In genomic region chr2:105521176-105521575, GRCh38 we compare ENCODE assay signal across 8 cellular contexts.
A peak's percentile ranks its signal among the peaks of the same experiment; 100 is the strongest.
DNase-seq lines count a peak whose midpoint lies in the region; ATAC-seq and TF ChIP-seq lines count a peak whose summit lies in the region.

No MANE protein-coding gene starts in this region.

- H3K27ac ChIP-seq in adrenal gland: no peak overlapping the region

- H3K4me1 ChIP-seq in adrenal gland (replicated peaks in 1 of 2): peaks cover 0 to 9% of the 10 kb centered on the region in 2 donors

- ATAC-seq in activated T-cell treated with anti-CD3 and anti-CD28 coated beads, Interleukin-2, amount 50 U/mL, for 4 hours: no peak

- no peak overlapping the region for H3K27ac Mint-ChIP-seq in activated T-cell treated with anti-CD3 and anti-CD28 coated beads, Interleukin-2, amount 50 U/mL, for 24 hours

- H3K4me3 Mint-ChIP-seq in activated T-cell treated with anti-CD3 and anti-CD28 coated beads, Interleukin-2, amount 50 U/mL, for 24 hours: no peak overlapping the region
- no peak overlapping the region for H3K4me3 Mint-ChIP-seq in activated T-cell treated with anti-CD3 and anti-CD28 coated beads, Interleukin-2, amount 50 U/mL, for 4 hours

- no peaks in the 10 kb centered on the region for H3K4me1 Mint-ChIP-seq in activated T-cell treated with anti-CD3 and anti-CD28 coated beads, Interleukin-2, amount 50 U/mL, for 24 hours (ENCODE audit: low read depth)
- no peaks in the 10 kb centered on the region for H3K4me1 Mint-ChIP-seq in activated T-cell treated with anti-CD3 and anti-CD28 coated beads, Interleukin-2, amount 50 U/mL, for 4 hours (ENCODE audit: low read depth)

- H3K36me3 ChIP-seq in adrenal gland (replicated peaks in 1 of 2): no peaks in the 10 kb centered on the region

- TF ChIP-seq CTCF in AG09309 (IDR thresholded peaks at IDR 0.05; ENCODE audit: control insufficient read depth, insufficient read depth, low read depth, low read length, missing control alignments) (peak; percentile 30), GM13976 (IDR thresholded peaks at IDR 0.05; ENCODE audit: borderline replicate concordance, control extremely low read depth, extremely low read depth, insufficient read depth, missing control alignments) (no peak), adrenal gland (IDR thresholded peaks at IDR 0.05) (peak; percentile 34 to 88 (median 62))

- no peaks in the 10 kb centered on the region for H3K36me3 Mint-ChIP-seq in activated T-cell treated with anti-CD3 and anti-CD28 coated beads, Interleukin-2, amount 50 U/mL, for 24 hours (ENCODE audit: low read depth)
- H3K36me3 Mint-ChIP-seq in activated T-cell treated with anti-CD3 and anti-CD28 coated beads, Interleukin-2, amount 50 U/mL, for 4 hours (ENCODE audit: insufficient read depth): no peaks in the 10 kb centered on the region

- no peaks in the 10 kb centered on the region for H3K27me3 ChIP-seq in adrenal gland

- H3K4me3 ChIP-seq in AG09309 (ENCODE audit: control insufficient read depth, low read depth, low read length): no peak overlapping the region
- H3K4me3 ChIP-seq in adrenal gland: no peak overlapping the region

- DNase-seq in AG09309 (ENCODE audit: low read depth) (no peak), GM13976 (ENCODE audit: low spot score) (peak; percentile 36), adrenal gland (no peak), left kidney (ENCODE audit: low read depth, low spot score) (peak; percentile 35), HK-2 (ENCODE audit: unreplicated experiment) (no peak)
- DNase-seq in activated naive CD4-positive, alpha-beta T cell treated with Interleukin-2 at 50 U/mL for 16 hours: no peak
- no peak for DNase-seq in activated T-cell treated with anti-CD3 and anti-CD28 coated beads, Interleukin-2, amount 50 U/mL, for 24 hours
- no peak for DNase-seq in activated T-cell treated with anti-CD3 and anti-CD28 coated beads, Interleukin-2, amount 50 U/mL, for 4 hours

- H3K9me3 Mint-ChIP-seq in activated T-cell treated with anti-CD3 and anti-CD28 coated beads, Interleukin-2, amount 50 U/mL, for 24 hours: no peaks in the 10 kb centered on the region
- H3K9me3 Mint-ChIP-seq in activated T-cell treated with anti-CD3 and anti-CD28 coated beads, Interleukin-2, amount 50 U/mL, for 4 hours: no peaks in the 10 kb centered on the region

- TF ChIP-seq POLR2A in adrenal gland (IDR thresholded peaks at IDR 0.05): no peak

- no peaks in the 10 kb centered on the region for H3K27me3 Mint-ChIP-seq in activated T-cell treated with anti-CD3 and anti-CD28 coated beads, Interleukin-2, amount 50 U/mL, for 24 hours
- peaks cover 5% of the 10 kb centered on the region for H3K27me3 Mint-ChIP-seq in activated T-cell treated with anti-CD3 and anti-CD28 coated beads, Interleukin-2, amount 50 U/mL, for 4 hours (ENCODE audit: low read depth)

- intact Hi-C loops in adrenal gland (cut with DNase I): loop anchor here in 1 of 2 donors (5.0 kb wide), 1 partner anchor 149 kb away; no protein-coding TSS in a partner anchor

- WGBS in adrenal gland, 4 donors: 0 to 15% (median 8%) methylated on average over 1 of the region's 1 CpG

- in situ Hi-C loops in GM13976 (cut with MboI; ENCODE audit: low sequenced_read_pairs, unreplicated experiment): no loop called here

- no peaks in the 10 kb centered on the region for H3K9me3 ChIP-seq in adrenal gland (replicated peaks in 1 of 3)

Comparison
In these comparisons a context has a peak if more than half of its experiments do, and no peak if none do; other contexts are left out.
1. DNase-seq: peak in GM13976 (single experiment) and left kidney (single experiment); none in AG09309 (single experiment), adrenal gland (0 of 7), activated naive CD4-positive, alpha-beta T cell treated with Interleukin-2 at 50 U/mL for 16 hours (single experiment), activated T-cell treated with anti-CD3 and anti-CD28 coated beads, Interleukin-2, amount 50 U/mL, for 24 hours (single experiment), activated T-cell treated with anti-CD3 and anti-CD28 coated beads, Interleukin-2, amount 50 U/mL, for 4 hours (single experiment) and HK-2 (single experiment).